ENCODE assay signal across 9 cellular contexts in the genomic region with DNA sequence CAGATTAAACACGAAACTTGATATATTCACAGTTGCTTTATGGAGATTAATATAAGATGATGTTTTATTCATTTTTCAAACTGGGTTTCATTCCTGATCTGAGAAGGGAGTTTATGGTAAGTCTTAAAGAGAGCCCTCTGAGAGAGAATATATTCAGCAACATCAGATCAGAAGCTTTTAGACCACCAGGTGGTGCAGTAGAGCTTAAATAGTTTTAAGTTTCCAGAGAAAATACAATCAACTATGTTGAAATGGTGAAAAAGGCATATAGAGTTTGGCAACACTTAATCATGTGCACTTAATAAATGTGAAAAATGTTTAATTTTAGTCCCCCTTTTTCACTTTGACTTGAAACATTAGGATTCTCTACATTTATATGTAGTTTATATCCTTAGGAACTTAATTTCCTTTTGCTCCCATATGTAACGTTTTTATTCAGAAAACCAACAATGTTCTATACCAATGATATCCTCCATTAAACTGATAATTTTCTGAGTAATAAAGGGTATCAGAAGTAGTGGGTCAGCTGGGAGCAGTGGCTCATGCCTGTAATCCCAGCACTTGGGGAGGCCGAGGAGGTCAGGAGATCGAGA.
DNase-seq lines count a peak whose midpoint lies in the region; ATAC-seq and TF ChIP-seq lines count a peak whose summit lies in the region.
"Had no signal": no experiment of that assay in that cellular context is flagged by ENCODE, and none has a peak within 500 bp of the region (broad histone marks: within the 10 kb centered on the region; RNA-seq: fewer than 3 reads in every experiment).

No MANE protein-coding gene starts in this region.

- H3K4me3 Mint-ChIP-seq in natural killer cell: no peak overlapping the region
- H3K4me3 Mint-ChIP-seq in natural killer cell treated with Interleukin-12 subunit alpha and Interleukin-12 subunit beta and Interleukin-15 and Interleukin-18, amount 100 ng/mL, for 72 hours: no peak overlapping the region

- POLR2A ChIA-PET in PC-3 (lab: Charles Lee; ENCODE audit: unreplicated experiment): interaction anchor here (0.6 kb wide), 2 partner anchors 66 to 240 kb away, joined by 3 to 13 read pairs; no protein-coding TSS in a partner anchor

- H3K9me3 Mint-ChIP-seq in natural killer cell: no peaks in the 10 kb centered on the region
- no peaks in the 10 kb centered on the region for H3K9me3 Mint-ChIP-seq in natural killer cell treated with Interleukin-12 subunit alpha and Interleukin-12 subunit beta and Interleukin-15 and Interleukin-18, amount 100 ng/mL, for 72 hours

- H3K4me1 ChIP-seq in KMS-11 (ENCODE audit: low read depth, poor library complexity, severe bottlenecking): peaks cover 23% of the 10 kb centered on the region
- 0 out of 2 replicates have a peak, but pooled peaks cover 4% of the 10 kb centered on the region for H3K4me1 ChIP-seq in PC-3 (ENCODE audit: insufficient read depth, low read length)
- H3K4me1 ChIP-seq in transverse colon: peaks cover 0 to 6% (median 0%) of the 10 kb centered on the region in 4 donors

- in situ Hi-C loops in brain microvascular endothelial cell (cut with HindIII; ENCODE audit: low pct_ligation_motif_present, low sequenced_read_pairs): loop anchor here (10.0 kb wide), 1 partner anchor 253 kb away; no protein-coding TSS in a partner anchor
- in situ Hi-C loops in transverse colon (cut with MboI; ENCODE audit: low pct_ligation_motif_present in 1 of 4, low pct_unique_long_range_greater_than_20kb in 1 of 4, low sequenced_read_pairs in 3 of 4): loop anchor here (5.0 to 25.0 kb wide), 7 partner anchors 67 to 490 kb away; no protein-coding TSS in a partner anchor

- DNase-seq in natural killer cell: no peak
- DNase-seq in natural killer cell treated with Interleukin-12 subunit alpha and Interleukin-12 subunit beta and Interleukin-15 and Interleukin-18, amount 100 ng/mL, for 72 hours (ENCODE audit: low spot score): no peak
- peak; percentile 83 for DNase-seq in PC-3
- DNase-seq in brain microvascular endothelial cell: peak; percentile 82
- DNase-seq in left lobe of liver (ENCODE audit: low spot score): no peak
- DNase-seq in transverse colon: no peak

- CTCF ChIA-PET in PC-3 (lab: Charles Lee): interaction anchor here (0.6 to 1.1 kb wide), 4 partner anchors 28 to 309 kb away, joined by 3 to 5 read pairs (median 4); no protein-coding TSS in a partner anchor

- TF ChIP-seq CTCF in natural killer cell (IDR thresholded peaks at IDR 0.05) (peak; percentile 61), KMS-11 (conservative IDR thresholded peaks at IDR 0.05; ENCODE audit: low read depth, low read length) (peak; percentile 69), PC-3 (conservative IDR thresholded peaks at IDR 0.05; ENCODE audit: low read depth, low read length) (peak; percentile 79), brain microvascular endothelial cell (IDR thresholded peaks at IDR 0.05; ENCODE audit: low read depth, low read length, missing control alignments) (peak; percentile 54), transverse colon (IDR thresholded peaks at IDR 0.05) (peak; percentile 60 to 75 (median 71))

- H3K4me2 ChIP-seq in KMS-11 (no peak overlapping the region), PC-3 (ENCODE audit: low read length) (no peak overlapping the region)

- peak in 1 of 3 donors; percentile 36 for ATAC-seq in natural killer cell
- no peak for ATAC-seq in natural killer cell treated with Interleukin-12 subunit alpha and Interleukin-12 subunit beta and Interleukin-15 and Interleukin-18, amount 100 ng/mL, for 72 hours
- ATAC-seq in PC-3: 0 out of 2 replicates have a peak, but pooled peaks have one; percentile 25
- peak; percentile 81 for ATAC-seq in left lobe of liver
- ATAC-seq in GM21786 (IDR thresholded peaks at IDR 0.05; ENCODE audit: unreplicated experiment): no peak

- H3K27me3 Mint-ChIP-seq in natural killer cell (ENCODE audit: low read depth in 2 of 2): no peaks in the 10 kb centered on the region
- no peaks in the 10 kb centered on the region for H3K27me3 Mint-ChIP-seq in natural killer cell treated with Interleukin-12 subunit alpha and Interleukin-12 subunit beta and Interleukin-15 and Interleukin-18, amount 100 ng/mL, for 72 hours

- H3K36me3 ChIP-seq in KMS-11 (ENCODE audit: insufficient read depth): no peaks in the 10 kb centered on the region
- H3K36me3 ChIP-seq in PC-3 (ENCODE audit: low read depth, low read length): no peaks in the 10 kb centered on the region
- no peaks in the 10 kb centered on the region for H3K36me3 ChIP-seq in brain microvascular endothelial cell (replicated peaks)
- H3K36me3 ChIP-seq in transverse colon: no peaks in the 10 kb centered on the region

- no peaks in the 10 kb centered on the region for H3K79me2 ChIP-seq in KMS-11 (ENCODE audit: insufficient read depth, low read depth)
- H3K79me2 ChIP-seq in PC-3 (ENCODE audit: low read length): no peaks in the 10 kb centered on the region

- H3K27ac ChIP-seq in KMS-11 (no peak overlapping the region), PC-3 (ENCODE audit: low read length) (no peak overlapping the region), brain microvascular endothelial cell (no peak overlapping the region), transverse colon (no peak overlapping the region)
- H3K27ac ChIP-seq: epithelial cell of prostate had no signal

- intact Hi-C loops in natural killer cell (cut with micrococcal nuclease) (no loop called here), PC-3 (cut with micrococcal nuclease) (loop anchor here (1.0 to 2.0 kb wide), 2 partner anchors 71 to 137 kb away; partner anchors contain the start of gene TFB1M), transverse colon (cut with DNase I; ENCODE audit: low total_unique reads) (loop anchor here (5.0 kb wide), 1 partner anchor 75 kb away; no protein-coding TSS in a partner anchor)

- no peak overlapping the region for H3K4me3 ChIP-seq in KMS-11 (IDR thresholded peaks at IDR 0.05; ENCODE audit: insufficient read depth, low read depth, low read length)
- no peak overlapping the region for H3K4me3 ChIP-seq in PC-3 (ENCODE audit: low read length)
- no peak overlapping the region for H3K4me3 ChIP-seq in brain microvascular endothelial cell (ENCODE audit: low read depth, low read length)
- H3K4me3 ChIP-seq in transverse colon: no peak overlapping the region

- no peaks in the 10 kb centered on the region for H3F3A ChIP-seq in PC-3 (ENCODE audit: low read length, unreplicated experiment)

- H3K9me3 ChIP-seq in PC-3 (ENCODE audit: low read length) (no peaks in the 10 kb centered on the region), transverse colon (no peaks in the 10 kb centered on the region)

- no peak overlapping the region for H3K9ac ChIP-seq in KMS-11
- no peak overlapping the region for H3K9ac ChIP-seq in PC-3 (ENCODE audit: low read length)

- TF ChIP-seq POLR2A in transverse colon (IDR thresholded peaks at IDR 0.05): no peak

- H3K27me3 ChIP-seq in KMS-11 (ENCODE audit: insufficient read depth, low read depth) (no peaks in the 10 kb centered on the region), PC-3 (ENCODE audit: low read length) (no peaks in the 10 kb centered on the region), brain microvascular endothelial cell (replicated peaks) (no peaks in the 10 kb centered on the region), transverse colon (no peaks in the 10 kb centered on the region)

- no peaks in the 10 kb centered on the region for H3K36me3 Mint-ChIP-seq in natural killer cell
- H3K36me3 Mint-ChIP-seq in natural killer cell treated with Interleukin-12 subunit alpha and Interleukin-12 subunit beta and Interleukin-15 and Interleukin-18, amount 100 ng/mL, for 72 hours: peaks cover 23% of the 10 kb centered on the region

- H2AFZ ChIP-seq in KMS-11 (ENCODE audit: low read depth) (no peak overlapping the region), PC-3 (ENCODE audit: low read length) (no peak overlapping the region)

- no peak overlapping the region for H3K27ac Mint-ChIP-seq in natural killer cell
- no peak overlapping the region for H3K27ac Mint-ChIP-seq in natural killer cell treated with Interleukin-12 subunit alpha and Interleukin-12 subunit beta and Interleukin-15 and Interleukin-18, amount 100 ng/mL, for 72 hours

- no peaks in the 10 kb centered on the region for H3K4me1 Mint-ChIP-seq in natural killer cell
- H3K4me1 Mint-ChIP-seq in natural killer cell treated with Interleukin-12 subunit alpha and Interleukin-12 subunit beta and Interleukin-15 and Interleukin-18, amount 100 ng/mL, for 72 hours (ENCODE audit: low read depth in 2 of 2): peaks cover 18 to 29% of the 10 kb centered on the region in 2 donors

- WGBS in transverse colon (ENCODE audit: low coverage in 1 of 2), 2 donors: 82% methylated on average over 4 of the region's 4 CpGs

- TF ChIP-seq EP300 in transverse colon (IDR thresholded peaks at IDR 0.05; ENCODE audit: low read depth): no peak

- H3K9me2 ChIP-seq in PC-3 (replicated peaks; ENCODE audit: low read length): no peaks in the 10 kb centered on the region

- no TSS peak for BruUV-seq in PC-3 (replicated peaks; lab: Mats Ljungman, UMichigan)

- no peaks in the 10 kb centered on the region for H4K20me1 ChIP-seq in KMS-11 (ENCODE audit: insufficient read depth)
- no peaks in the 10 kb centered on the region for H4K20me1 ChIP-seq in PC-3 (ENCODE audit: low read length)

Comparison
In these comparisons a context has a peak if more than half of its experiments do, and no peak if none do; other contexts are left out.
1. ATAC-seq: peak in PC-3 (single experiment) and left lobe of liver (single experiment); none in natural killer cell treated with Interleukin-12 subunit alpha and Interleukin-12 subunit beta and Interleukin-15 and Interleukin-18, amount 100 ng/mL, for 72 hours (0 of 2) and GM21786 (single experiment).
2. DNase-seq: peak in PC-3 (single experiment) and brain microvascular endothelial cell (single experiment); none in natural killer cell (single experiment), natural killer cell treated with Interleukin-12 subunit alpha and Interleukin-12 subunit beta and Interleukin-15 and Interleukin-18, amount 100 ng/mL, for 72 hours (single experiment), left lobe of liver (single experiment) and transverse colon (single experiment).
3. Peak in every context shown above with its lines, with median percentiles within 50 percentile points of each other: CTCF ChIP-seq.